Comparison of ENCODE assay signal across 18 cellular contexts in the genomic region with DNA sequence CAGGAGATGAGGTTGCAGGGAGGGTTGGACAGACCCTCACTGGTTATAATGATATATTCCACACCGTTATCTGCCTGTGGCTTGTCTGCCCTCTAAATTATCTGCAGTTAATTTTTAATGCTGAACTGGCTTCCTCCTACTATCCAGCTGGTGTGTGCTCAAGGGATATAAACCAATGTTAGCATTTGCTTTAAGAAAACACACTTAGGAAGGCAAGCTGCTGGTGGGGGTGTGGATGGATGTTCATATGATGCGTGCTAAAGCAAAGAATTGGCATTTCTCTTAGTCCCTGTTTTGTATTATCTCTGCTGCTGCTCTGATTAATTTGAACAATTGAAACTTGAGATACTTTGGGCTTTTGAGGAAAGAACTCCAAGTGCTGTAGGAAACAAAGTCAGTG.
A peak's percentile ranks its signal among the peaks of the same experiment; 100 is the strongest.
DNase-seq lines count a peak whose midpoint lies in the region; ATAC-seq, FAIRE-seq and TF ChIP-seq lines count a peak whose summit lies in the region.
"Had no signal": no experiment of that assay in that cellular context is flagged by ENCODE, and none has a peak within 500 bp of the region (broad histone marks: within the 10 kb centered on the region; RNA-seq: fewer than 3 reads in every experiment).

No MANE protein-coding gene starts in this region.

- peaks cover 0 to 10% (median 0%) of the 10 kb centered on the region in 3 donors for H3K4me1 ChIP-seq in pancreas
- no peaks in the 10 kb centered on the region for H3K4me1 ChIP-seq in kidney (ENCODE audit: control insufficient read depth in 1 of 2, insufficient read depth in 1 of 2, low read depth in 1 of 2, low read length in 2 of 2)
- H3K4me1 ChIP-seq: sigmoid colon had no signal

- peak in 3 of 4 donors; percentile 34 to 78 (median 75) for ATAC-seq in pancreas
- ATAC-seq in HG02642 (IDR thresholded peaks at IDR 0.05; ENCODE audit: poor library complexity, unreplicated experiment), result no peak
- ATAC-seq: gastroesophageal sphincter; natural killer cell treated with Interleukin-12 subunit alpha and Interleukin-12 subunit beta and Interleukin-15 and Interleukin-18, amount 100 ng/mL, for 72 hours had no signal

- DNase-seq in G401 (ENCODE audit: low spot score) (peak; percentile 48), NCI-H2081 (lab: John Stamatoyannopoulos, UW) (peak; percentile 67 to 83), dorsolateral prefrontal cortex (peak in 1 of 10 donors; percentile 26), pancreas (no peak), kidney (no peak), D341Med (ENCODE audit: low spot score) (no peak), mesenteric fat pad (ENCODE audit: low spot score) (no peak)
- DNase-seq: AML-193; brain microvascular endothelial cell; effector memory CD4-positive, alpha-beta T cell; GOT3; islet precursor cell; Kasumi-1; sigmoid colon; stimulated activated naive CD4-positive, alpha-beta T cell had no signal

- WGBS in pancreas, 2 donors, result 19 to 31% methylated on average over 2 of the region's 2 CpGs

- in situ Hi-C loops in G401 (cut with HindIII; ENCODE audit: low sequenced_read_pairs), result no loop called here

- FAIRE-seq in pancreas (lab: Jason Lieb, UNC) (no peak), kidney (lab: Jason Lieb, UNC) (no peak)

- no peak for TF ChIP-seq CTCF in dorsolateral prefrontal cortex (IDR thresholded peaks at IDR 0.05 in 54 of 56, conservative IDR thresholded peaks at IDR 0.05 in 2 of 56; ENCODE audit: low read depth in 1 of 56, partially characterized antibody in 56 of 56)
- TF ChIP-seq CTCF in pancreas (IDR thresholded peaks at IDR 0.05), result no peak
- no peak for TF ChIP-seq CTCF in kidney (IDR thresholded peaks at IDR 0.05; ENCODE audit: borderline replicate concordance, extremely low read depth, insufficient read depth)

- no peaks in the 10 kb centered on the region for H3K36me3 ChIP-seq in pancreas
- no peaks in the 10 kb centered on the region for H3K36me3 ChIP-seq in kidney (ENCODE audit: control insufficient read depth in 1 of 2, insufficient read depth in 2 of 2, low read length in 2 of 2)
- H3K36me3 ChIP-seq: brain microvascular endothelial cell, gastroesophageal sphincter, sigmoid colon had no signal

- H3K4me3 ChIP-seq in dorsolateral prefrontal cortex (peak overlapping the region in 4 of 59 donors; percentile 35 to 56 (median 38)), pancreas (no peak overlapping the region), kidney (ENCODE audit: low read length in 2 of 2) (no peak overlapping the region)
- H3K4me3 ChIP-seq: gastroesophageal sphincter, sigmoid colon had no signal

- intact Hi-C loops in dorsolateral prefrontal cortex (cut with DNase I), result no loop called here
- intact Hi-C loops in pancreas (cut with DNase I), result no loop called here
- intact Hi-C loops in kidney (cut with DNase I), result no loop called here

- H3K9me3 ChIP-seq in pancreas (no peaks in the 10 kb centered on the region), kidney (ENCODE audit: control insufficient read depth in 1 of 2, low read length in 2 of 2) (no peaks in the 10 kb centered on the region)
- H3K9me3 ChIP-seq: gastroesophageal sphincter, sigmoid colon had no signal

- H3K27ac ChIP-seq in dorsolateral prefrontal cortex (peak overlapping the region; percentile 34 to 98 (median 89)), pancreas (peak overlapping the region in 1 of 4 donors; percentile 39), kidney (ENCODE audit: low read depth in 2 of 2, low read length in 2 of 2) (no peak overlapping the region)
- H3K27ac ChIP-seq: brain microvascular endothelial cell, gastroesophageal sphincter, sigmoid colon had no signal

- H3K27me3 ChIP-seq in dorsolateral prefrontal cortex (no peaks in the 10 kb centered on the region), pancreas (no peaks in the 10 kb centered on the region)
- H3K27me3 ChIP-seq: brain microvascular endothelial cell, gastroesophageal sphincter, sigmoid colon had no signal

- no peak overlapping the region for H3K9ac ChIP-seq in kidney (ENCODE audit: low read length in 2 of 2)

Comparison
In these comparisons a context has a peak if more than half of its experiments do, and no peak if none do; other contexts are left out.
1. DNase-seq: peak in G401 (single experiment) and NCI-H2081 (2 of 2); none in pancreas (0 of 6), kidney (single experiment), D341Med (single experiment) and mesenteric fat pad (single experiment).
2. H3K27ac ChIP-seq: peak in dorsolateral prefrontal cortex (59 of 59); none in kidney (0 of 2).